ENCODE assay signal across 31 cellular contexts in genomic region chr3:173241727-173242126, GRCh38.
"Had no signal": no experiment of that assay in that cellular context is flagged by ENCODE, and none has a peak within 500 bp of the region (broad histone marks: within the 10 kb centered on the region; RNA-seq: fewer than 3 reads in every experiment).

No MANE protein-coding gene starts in this region.

- H3K4me3 ChIP-seq: coronary artery, dorsolateral prefrontal cortex, esophagus muscularis mucosa, gastroesophageal sphincter had no signal

- H3K4me1 Mint-ChIP-seq: activated T-helper 17 cell treated with anti-CD3 and anti-CD28 coated beads, Interleukin-2, amount 50 U/mL, for 72 hours; central memory CD8-positive, alpha-beta T cell; T-helper 17 cell had no signal

- H3K27ac ChIP-seq: brain microvascular endothelial cell, coronary artery, dorsolateral prefrontal cortex, esophagus muscularis mucosa, foreskin keratinocyte, gastroesophageal sphincter had no signal

- DNase-seq: activated CD4-positive, alpha-beta T cell treated with anti-CD3 and anti-CD28 coated beads for 48 hours; activated CD4-positive, alpha-beta T cell treated with anti-CD3 and anti-CD28 coated beads, Interleukin-2, amount 50 U/mL, for 1 hour; activated CD4-positive, alpha-beta T cell treated with anti-CD3 and anti-CD28 coated beads, Interleukin-2, amount 50 U/mL, for 48 hours; activated CD8-positive, alpha-beta memory T cell treated with anti-CD3 and anti-CD28 coated beads for 24 hours; activated CD8-positive, alpha-beta T cell treated with anti-CD3 and anti-CD28 coated beads for 36 hours; activated effector memory CD4-positive, alpha-beta T cell treated with Interleukin-2 at 50 U/mL for 16 hours; activated gamma-delta T cell treated with Interleukin-2 at 50 U/mL for 16 hours; activated naive CD4-positive, alpha-beta T cell treated with anti-CD3 and anti-CD28 coated beads, Interleukin-2, amount 50 U/mL, for 16 hours; activated naive CD4-positive, alpha-beta T cell treated with Interleukin-2 at 50 U/mL for 16 hours; activated T-cell treated with anti-CD3 and anti-CD28 coated beads, Interleukin-2, amount 50 U/mL, for 4 hours; amniotic stem cell; anterior cingulate cortex; brain microvascular endothelial cell; dorsolateral prefrontal cortex; effector memory CD4-positive, alpha-beta T cell; endodermal cell; erythroblast; foreskin keratinocyte; T-helper 1 cell; T-helper 17 cell; T1000 had no signal

- H3K9me3 Mint-ChIP-seq: activated CD8-positive, alpha-beta T cell treated with anti-CD3 and anti-CD28 coated beads for 36 hours; activated T-helper 17 cell treated with anti-CD3 and anti-CD28 coated beads, Interleukin-2, amount 50 U/mL, for 72 hours; T-helper 2 cell treated with Interferon-gamma antibody and Interleukin-4, amounts not matched to agents 5 μg/mL and 100 μg/mL, for 36 hours had no signal

- H3K36me3 Mint-ChIP-seq: activated naive CD8-positive, alpha-beta T cell had no signal

- ATAC-seq: activated CD8-positive, alpha-beta T cell treated with anti-CD3 and anti-CD28 coated beads for 36 hours; activated T-cell treated with anti-CD3 and anti-CD28 coated beads, Interleukin-2, amount 50 U/mL, for 4 hours; activated T-helper 17 cell treated with anti-CD3 and anti-CD28 coated beads, Interleukin-2, amount 50 U/mL, for 72 hours; foreskin keratinocyte; gastroesophageal sphincter; T-helper 17 cell had no signal

- H3K27me3 Mint-ChIP-seq: activated CD8-positive, alpha-beta T cell treated with anti-CD3 and anti-CD28 coated beads for 36 hours; activated naive CD8-positive, alpha-beta T cell; activated T-helper 17 cell treated with anti-CD3 and anti-CD28 coated beads, Interleukin-2, amount 50 U/mL, for 72 hours; central memory CD8-positive, alpha-beta T cell; dendritic cell treated with granulocyte-macrophage colony-stimulating factor and Interleukin-4, amounts not matched to agents 40 ng/mL and 50 ng/mL, for 4 days; T-helper 17 cell had no signal

- H3K36me3 ChIP-seq: brain microvascular endothelial cell, esophagus muscularis mucosa, gastroesophageal sphincter had no signal

- H3K9me3 ChIP-seq: esophagus muscularis mucosa, gastroesophageal sphincter had no signal

- H3K27ac Mint-ChIP-seq: activated CD8-positive, alpha-beta T cell treated with anti-CD3 and anti-CD28 coated beads for 36 hours; activated naive CD8-positive, alpha-beta T cell; activated T-helper 17 cell treated with anti-CD3 and anti-CD28 coated beads, Interleukin-2, amount 50 U/mL, for 72 hours; dendritic cell treated with granulocyte-macrophage colony-stimulating factor and Interleukin-4, amounts not matched to agents 40 ng/mL and 50 ng/mL, for 4 days; endodermal cell; T-helper 17 cell; T-helper 2 cell treated with Interferon-gamma antibody and Interleukin-4, amounts not matched to agents 5 μg/mL and 100 μg/mL, for 36 hours had no signal

- FAIRE-seq: astrocyte, bronchial epithelial cell had no signal

- H3K4me1 ChIP-seq: esophagus muscularis mucosa, foreskin keratinocyte, gastroesophageal sphincter had no signal

- H3K4me3 Mint-ChIP-seq: activated CD8-positive, alpha-beta T cell treated with anti-CD3 and anti-CD28 coated beads for 36 hours; activated naive CD8-positive, alpha-beta T cell; activated T-cell treated with anti-CD3 and anti-CD28 coated beads, Interleukin-2, amount 50 U/mL, for 4 hours; activated T-helper 17 cell treated with anti-CD3 and anti-CD28 coated beads, Interleukin-2, amount 50 U/mL, for 72 hours; central memory CD8-positive, alpha-beta T cell; dendritic cell treated with granulocyte-macrophage colony-stimulating factor and Interleukin-4, amounts not matched to agents 40 ng/mL and 50 ng/mL, for 4 days; endodermal cell; T-helper 17 cell; T-helper 2 cell treated with Interferon-gamma antibody and Interleukin-4, amounts not matched to agents 5 μg/mL and 100 μg/mL, for 36 hours had no signal
